ENCODE assay signal across 8 cellular contexts in genomic region chr2:202375006-202375610, GRCh38. TPM values are rescaled to one million over a fixed set of nuclear protein-coding genes. Genes with fewer than 3 reads are reported as not detected.
A peak's percentile ranks its signal among the peaks of the same experiment; 100 is the strongest.
DNase-seq lines count a peak whose midpoint lies in the region; ATAC-seq, FAIRE-seq and TF ChIP-seq lines count a peak whose summit lies in the region.

No MANE protein-coding gene starts in this region.

- peak; percentile 54; the same call in 1 of the 2 replicates for TF ChIP-seq POLR2A in GM12878 (IDR thresholded peaks at IDR 0.05; ENCODE audit: low read depth, low read length)

- peaks cover 26% of the 10 kb centered on the region for H3K4me1 Mint-ChIP-seq in T-helper 1 cell treated with Interleukin-12 subunit alpha and Interleukin-12 subunit beta and Interleukin-4 antibody, amounts not matched to agents 30 μg/mL and 1 μg/mL, for 36 hours (ENCODE audit: low read depth)

- no peak for TF ChIP-seq RAD21 in GM12878 (IDR thresholded peaks at IDR 0.05; ENCODE audit: insufficient read depth, low read depth, low read length)

- H3K36me3 ChIP-seq in GM12878 (ENCODE audit: control insufficient read depth in 2 of 2, insufficient read depth in 2 of 2, low read length in 1 of 2) (no peaks in the 10 kb centered on the region), iPS DF 6.9 (ENCODE audit: control insufficient read depth, insufficient read depth, low read length) (no peaks in the 10 kb centered on the region)

- intact Hi-C loops in GM12878 (cut with micrococcal nuclease; ENCODE audit: unreplicated experiment) = loop anchor here (5.0 to 10.0 kb wide), 2 partner anchors 108 to 1510 kb away; partner anchors contain the start of genes CLK1 and NOP58

- H3K4me1 ChIP-seq in GM12878 (ENCODE audit: control insufficient read depth, insufficient read depth, low read length) = peaks cover 5% of the 10 kb centered on the region; the same call in 1 of the 2 replicates
- H3K4me1 ChIP-seq in iPS DF 6.9 (ENCODE audit: control insufficient read depth, insufficient read depth, low read length) = peaks cover 2% of the 10 kb centered on the region; the same call in 1 of the 2 replicates

- H3K9me3 ChIP-seq in GM12878 (replicated peaks; ENCODE audit: control insufficient read depth, insufficient read depth, low read length) = no peaks in the 10 kb centered on the region
- H3K9me3 ChIP-seq in iPS DF 6.9 (ENCODE audit: control insufficient read depth, insufficient read depth, low read length) = no peaks in the 10 kb centered on the region

- ATAC-seq in GM12878 = peak; percentile 4
- ATAC-seq in HG03439 (IDR thresholded peaks at IDR 0.05; ENCODE audit: unreplicated experiment) = no peak

- WGBS in GM12878 (ENCODE audit: insufficient coverage, insufficient replicate concordance, low lambda C conversion rate, missing lambda C conversion rate) = 4% methylated on average over 33 of the region's 33 CpGs
- no CpG with 5 or more reads among the region's 33 CpGs for WGBS in iPS DF 6.9 (ENCODE audit: insufficient coverage, insufficient read length)

- no peak for FAIRE-seq in GM12878 (lab: Jason Lieb, UNC)

- TF ChIP-seq CTCF in C4-2B (conservative IDR thresholded peaks at IDR 0.05) (no peak), GM12878 (IDR thresholded peaks at IDR 0.05 in 2 of 3, conservative IDR thresholded peaks at IDR 0.05 in 1 of 3; ENCODE audit: control insufficient read depth in 2 of 3, extremely low read depth in 1 of 3, insufficient read depth in 1 of 3, low read depth in 3 of 3, low read length in 3 of 3) (no peak)

- H3K4me3 ChIP-seq in GM12878 (peak overlapping the region; percentile 76), iPS DF 6.9 (ENCODE audit: low read length) (peak overlapping the region; percentile 99; the same call in 1 of the 2 replicates)

- RAD21 ChIA-PET in GM12878 (lab: Charles Lee; ENCODE audit: unreplicated experiment) = no interaction called here

- peaks cover 41% of the 10 kb centered on the region for H3K79me2 ChIP-seq in GM12878 (ENCODE audit: control insufficient read depth, insufficient read depth, low read length)

- TF ChIP-seq EP300 in GM12878 (IDR thresholded peaks at IDR 0.05; ENCODE audit: borderline replicate concordance in 1 of 2, control insufficient read depth in 1 of 2, low read depth in 2 of 2, low read length in 2 of 2) = no peak

- H3K4me3 Mint-ChIP-seq in T-helper 1 cell treated with Interleukin-12 subunit alpha and Interleukin-12 subunit beta and Interleukin-4 antibody, amounts not matched to agents 30 μg/mL and 1 μg/mL, for 36 hours = peak overlapping the region; percentile 97

- peak overlapping the region; percentile 88 for H3K9ac ChIP-seq in GM12878 (ENCODE audit: control insufficient read depth, insufficient read depth, low read length)

- no peaks in the 10 kb centered on the region for H3K36me3 Mint-ChIP-seq in T-helper 1 cell treated with Interleukin-12 subunit alpha and Interleukin-12 subunit beta and Interleukin-4 antibody, amounts not matched to agents 30 μg/mL and 1 μg/mL, for 36 hours (ENCODE audit: low read depth)

- peak overlapping the region; percentile 96 for H2AFZ ChIP-seq in GM12878 (ENCODE audit: control insufficient read depth, low read depth, low read length)

- in situ Hi-C loops in GM12878 (cut with MboI) = no loop called here

- peak; percentile 74 for DNase-seq in HT-29 (ENCODE audit: low spot score)
- DNase-seq in GM12878 (ENCODE audit: low read depth, low spot score) = no peak
- DNase-seq in iPS DF 6.9 (ENCODE audit: low read depth, low spot score) = no peak
- peak; percentile 93 for DNase-seq in retina
- no peak for DNase-seq in RPMI8226

- SMC1A ChIA-PET in GM12878 (lab: Charles Lee; ENCODE audit: uncharacterized antibody, unreplicated experiment) = no interaction called here

- H3K27me3 ChIP-seq in GM12878 (replicated peaks in 1 of 2; ENCODE audit: control insufficient read depth in 2 of 2, insufficient read depth in 2 of 2, low read length in 1 of 2) (no peaks in the 10 kb centered on the region), iPS DF 6.9 (ENCODE audit: control insufficient read depth, insufficient read depth, low read length) (no peaks in the 10 kb centered on the region)

- H3K4me2 ChIP-seq in GM12878 (ENCODE audit: control insufficient read depth, insufficient read depth) = peak overlapping the region; percentile 96

- POLR2A ChIA-PET in GM12878 (lab: Charles Lee) = interaction anchor here (0.8 to 1.0 kb wide), 2 partner anchors 88 to 1181 kb away, joined by 3 read pairs; no protein-coding TSS in a partner anchor

- CTCF ChIA-PET in GM12878 (lab: Yijun Ruan, JAX) = interaction anchor here (1.8 kb wide), 1 partner anchor 96 kb away, joined by 5 read pairs; no protein-coding TSS in a partner anchor

- H3K27ac Mint-ChIP-seq in T-helper 1 cell treated with Interleukin-12 subunit alpha and Interleukin-12 subunit beta and Interleukin-4 antibody, amounts not matched to agents 30 μg/mL and 1 μg/mL, for 36 hours = peak overlapping the region; percentile 74

- H4K20me1 ChIP-seq in GM12878 (ENCODE audit: control insufficient read depth, insufficient read depth) = no peaks in the 10 kb centered on the region

- no TSS peak for BruUV-seq in GM12878 (replicated peaks; lab: Mats Ljungman, UMichigan)

- peaks cover 21% of the 10 kb centered on the region for H3K27me3 Mint-ChIP-seq in T-helper 1 cell treated with Interleukin-12 subunit alpha and Interleukin-12 subunit beta and Interleukin-4 antibody, amounts not matched to agents 30 μg/mL and 1 μg/mL, for 36 hours (ENCODE audit: low read depth)

- H3K27ac ChIP-seq in C4-2B (peak overlapping the region; percentile 89), GM12878 (ENCODE audit: control insufficient read depth, insufficient read depth) (peak overlapping the region; percentile 75), iPS DF 6.9 (ENCODE audit: low read length) (peak overlapping the region; percentile 6)

- H3K9me3 Mint-ChIP-seq in T-helper 1 cell treated with Interleukin-12 subunit alpha and Interleukin-12 subunit beta and Interleukin-4 antibody, amounts not matched to agents 30 μg/mL and 1 μg/mL, for 36 hours = no peaks in the 10 kb centered on the region

TF ChIP-seq in GM12878, 131 proteins besides CTCF, POLR2A, EP300 and RAD21 (continues in another document):
- TF ChIP-seq ZBTB4 (CRISPR knock-in tag; IDR thresholded peaks at IDR 0.05) = no peak
- 0 out of 2 replicates have a peak, but pooled peaks have one; percentile 18 for TF ChIP-seq RELB (IDR thresholded peaks at IDR 0.05; ENCODE audit: low read depth)
- no peak for TF ChIP-seq STAT3 (IDR thresholded peaks at IDR 0.05; ENCODE audit: low read depth, low read length)
- no peak for TF ChIP-seq NRF1 (conservative IDR thresholded peaks at IDR 0.05; ENCODE audit: low read depth, low read length)

RNA-seq across cellular contexts. Expression of gene BMPR2, which starts 1.0 kb away (rescaled TPM):
- total RNA-seq in HT-29 (2014; rRNA removed; shearing (Covaris generic)) = 5.0 and 9.7 TPM in 2 replicates
- 51.2 and 52.0 TPM in 2 replicates for total RNA-seq in GM12878 (2013; cell fraction: nucleolus; rRNA removed)
- 6.0 and 7.0 TPM in 2 replicates for total RNA-seq in GM12878 (2014; rRNA removed)
- 9.3 and 10.4 TPM in 2 replicates for total RNA-seq in GM12878 (2014; rRNA removed; fragmentation: Illumina TruSeq; extraction: Trizol)
- 15.6 and 15.7 TPM in 2 replicates for total RNA-seq in GM12878 (2021)
- 6.6 TPM for polyA plus RNA-seq in GM12878 (2011; ENCODE audit: low read depth)
- 33.0 and 34.5 TPM in 2 replicates for polyA plus RNA-seq in GM12878 (2011; rRNA removed)
- 14.7 and 22.6 TPM in 2 replicates for polyA plus RNA-seq in GM12878 (2011; cell fraction: cytosol; rRNA removed)
- 9.9 and 11.8 TPM in 2 replicates for polyA plus RNA-seq in GM12878 (2011; cell fraction: nucleus; rRNA removed)
- polyA plus RNA-seq in GM12878 (2012) = 7.2 and 10.4 TPM in 2 replicates
- 14.8 and 19.5 TPM in 2 replicates for polyA plus RNA-seq in GM12878 (2014; fragmentation: Illumina TruSeq; extraction: Trizol)
- polyA plus RNA-seq in GM12878 (2014; fragmentation: Nextera tagmentation; extraction: Ambion mirVana) = 1 to 10 TPM; 2.4 to 3.4 TPM
- 5.9 and 6.1 TPM in 2 replicates for polyA plus RNA-seq in GM12878 (2014; rRNA removed)
- polyA plus RNA-seq in GM12878 (2016; fragmentation: Nextera tagmentation; extraction: Ambion mirVana) = 1 to 10 TPM; 6.5 to 7.8 TPM
- 51.6 and 107 TPM in 2 replicates for polyA minus RNA-seq in GM12878 (2011; rRNA and poly(A)+ RNA removed)
- 25.5 and 29.5 TPM in 2 replicates for polyA minus RNA-seq in GM12878 (2011; cell fraction: cytosol; rRNA and poly(A)+ RNA removed)
- 10.2 and 12.0 TPM in 2 replicates for polyA minus RNA-seq in GM12878 (2011; cell fraction: nucleus; rRNA and poly(A)+ RNA removed)

Comparison
In these comparisons a context has a peak if more than half of its experiments do, and no peak if none do; other contexts are left out.
1. H3K27ac ChIP-seq: peak in every context shown above with its lines; median percentile 89 in C4-2B; 75 in GM12878; 6 in iPS DF 6.9.
2. DNase-seq: peak in HT-29 (single experiment) and retina (single experiment); none in GM12878 (single experiment), iPS DF 6.9 (single experiment) and RPMI8226 (single experiment).